ENCODE assay signal across 26 cellular contexts in genomic region chr2:164700390-164700789, GRCh38.
"Had no signal": no experiment of that assay in that cellular context is flagged by ENCODE, and none has a peak within 500 bp of the region (broad histone marks: within the 10 kb centered on the region; RNA-seq: fewer than 3 reads in every experiment).

No MANE protein-coding gene starts in this region.

- DNase-seq: activated CD4-positive, alpha-beta T cell treated with anti-CD3 and anti-CD28 coated beads for 48 hours; activated CD4-positive, alpha-beta T cell treated with anti-CD3 and anti-CD28 coated beads, Interleukin-2, amount 50 U/mL, for 48 hours; activated CD8-positive, alpha-beta memory T cell treated with anti-CD3 and anti-CD28 coated beads for 24 hours; activated effector memory CD4-positive, alpha-beta T cell treated with Interleukin-2 at 50 U/mL for 16 hours; activated naive CD4-positive, alpha-beta T cell treated with Interleukin-2 at 50 U/mL for 16 hours; adrenal gland; aorta; caudate nucleus; endodermal cell; kidney; left colon; mammary epithelial cell; naive thymus-derived CD8-positive, alpha-beta T cell; nucleus accumbens; right cardiac atrium; spleen; stimulated activated naive CD4-positive, alpha-beta T cell; T-helper 9 cell; tibial artery; upper lobe of right lung had no signal

- H3K4me2 ChIP-seq: hepatocyte had no signal

- FAIRE-seq: kidney, TTC549 had no signal

- H3K9me3 ChIP-seq: adrenal gland, gastroesophageal sphincter, spleen, suprapubic skin, tibial artery, upper lobe of right lung had no signal

- ATAC-seq: esophagus mucosa; gastroesophageal sphincter; left colon; naive thymus-derived CD8-positive, alpha-beta T cell; right cardiac atrium; upper lobe of right lung had no signal

- H3K4me3 ChIP-seq: adrenal gland, gastroesophageal sphincter, hepatocyte, spleen, suprapubic skin, tibial artery, upper lobe of right lung had no signal

- H3K27ac ChIP-seq: adrenal gland, hepatocyte, spleen, suprapubic skin, tibial artery, upper lobe of right lung, VCaP had no signal

- H3K27me3 ChIP-seq: adrenal gland, gastroesophageal sphincter, hepatocyte, spleen, suprapubic skin, tibial artery, upper lobe of right lung had no signal

- H3K4me1 ChIP-seq: adrenal gland, spleen, suprapubic skin, upper lobe of right lung had no signal

- H2AFZ ChIP-seq: hepatocyte had no signal
